In genomic region chr17:56754523-56755208, GRCh38 we compare ENCODE assay signal across 10 cellular contexts.
DNase-seq lines count a peak whose midpoint lies in the region; ATAC-seq and TF ChIP-seq lines count a peak whose summit lies in the region.
"Had no signal": no experiment of that assay in that cellular context is flagged by ENCODE, and none has a peak within 500 bp of the region (broad histone marks: within the 10 kb centered on the region; RNA-seq: fewer than 3 reads in every experiment).

No MANE protein-coding gene starts in this region.

- no peak overlapping the region for H2BK120ac ChIP-seq in mesendoderm (ENCODE audit: low read depth, low read length)

- no peaks in the 10 kb centered on the region for H3K79me1 ChIP-seq in mesendoderm (ENCODE audit: low read length)

- H3K4ac ChIP-seq in mesendoderm (ENCODE audit: low read depth, low read length) = no peak overlapping the region

- no peak overlapping the region for H3K9ac ChIP-seq in mesendoderm (ENCODE audit: low read length)

- no peak overlapping the region for H2BK5ac ChIP-seq in mesendoderm (ENCODE audit: low read length)

- TF ChIP-seq CTCF in BE2C (IDR thresholded peaks at IDR 0.05; ENCODE audit: low read depth, low read length) = no peak
- no peak for TF ChIP-seq CTCF in esophagus squamous epithelium (IDR thresholded peaks at IDR 0.05)

- H3K9me3 Mint-ChIP-seq in activated CD8-positive, alpha-beta T cell treated with anti-CD3 and anti-CD28 coated beads, Interleukin-2, amount 10 ng/mL, durations not matched to agents 7 days and 5 days (ENCODE audit: insufficient read depth) = no peaks in the 10 kb centered on the region
- H3K9me3 Mint-ChIP-seq: memory B cell had no signal

- intact Hi-C loops in esophagus squamous epithelium (cut with DNase I) = no loop called here

- H3K56ac ChIP-seq in mesendoderm (ENCODE audit: low read length) = peak overlapping the region; percentile 52

- no peaks in the 10 kb centered on the region for H3K79me2 ChIP-seq in mesendoderm (ENCODE audit: control insufficient read depth, insufficient read depth, low read length)

- CTCF ChIA-PET in activated CD8-positive, alpha-beta T cell treated with anti-CD3 and anti-CD28 coated beads, Interleukin-2, amount 10 ng/mL, durations not matched to agents 7 days and 5 days (lab: Charles Lee) = interaction anchor here (0.8 to 2.4 kb wide), 4 partner anchors 9 to 39 kb away, joined by 3 to 14 read pairs (median 4); no protein-coding TSS in a partner anchor

- peak overlapping the region; percentile 54 for H3K27ac ChIP-seq in mesendoderm (ENCODE audit: low read depth, low read length)
- H3K27ac ChIP-seq in esophagus squamous epithelium = no peak overlapping the region

- H3K36me3 ChIP-seq in mesendoderm (ENCODE audit: control insufficient read depth, insufficient read depth, low read length) (no peaks in the 10 kb centered on the region), BE2C (no peaks in the 10 kb centered on the region), esophagus squamous epithelium (no peaks in the 10 kb centered on the region)

- POLR2A ChIA-PET in activated CD8-positive, alpha-beta T cell treated with anti-CD3 and anti-CD28 coated beads, Interleukin-2, amount 10 ng/mL, durations not matched to agents 7 days and 5 days (lab: Charles Lee) = interaction anchor here (1.6 kb wide), 2 partner anchors 9 to 26 kb away, joined by 3 to 5 read pairs; no protein-coding TSS in a partner anchor

- no peaks in the 10 kb centered on the region for H3K36me3 Mint-ChIP-seq in activated CD8-positive, alpha-beta T cell treated with anti-CD3 and anti-CD28 coated beads, Interleukin-2, amount 10 ng/mL, durations not matched to agents 7 days and 5 days (ENCODE audit: low read depth)
- H3K36me3 Mint-ChIP-seq: memory B cell had no signal

- no peaks in the 10 kb centered on the region for H3K27me3 ChIP-seq in mesendoderm (ENCODE audit: insufficient read depth, low read length, poor library complexity)
- 0 out of 2 replicates have a peak, but pooled peaks cover 9% of the 10 kb centered on the region for H3K27me3 ChIP-seq in BE2C
- peaks cover 0 to 6% (median 0%) of the 10 kb centered on the region in 4 donors for H3K27me3 ChIP-seq in esophagus squamous epithelium

- H3K4me2 ChIP-seq in mesendoderm (ENCODE audit: low read length) = no peak overlapping the region

- no peaks in the 10 kb centered on the region; the same call in 1 of the 2 replicates for H3K9me3 ChIP-seq in BE2C
- H3K9me3 ChIP-seq in esophagus squamous epithelium = no peaks in the 10 kb centered on the region

- in situ Hi-C loops in KBM-7 (cut with MboI; ENCODE audit: low pct_unique_long_range_greater_than_20kb, low sequenced_read_pairs) = no loop called here

- peak; percentile 72 for DNase-seq in ELF-1 (ENCODE audit: low read depth, low spot score)
- peak; percentile 68 for DNase-seq in KBM-7
- DNase-seq in activated CD8-positive, alpha-beta T cell treated with anti-CD3 and anti-CD28 coated beads, Interleukin-2, amount 10 ng/mL, durations not matched to agents 7 days and 5 days = peak; percentile 33
- DNase-seq in mesendoderm = peak; percentile 77
- DNase-seq in BE2C = no peak
- no peak for DNase-seq in NCI-H1436 treated with DMSO at 0.1 percent for 48 hours (lab: John Stamatoyannopoulos, UW)
- no peak for DNase-seq in esophagus squamous epithelium (lab: John Stamatoyannopoulos, UW)
- DNase-seq: cerebellar nuclear complex had no signal

- H3K18ac ChIP-seq in mesendoderm (ENCODE audit: low read length) = peak overlapping the region; percentile 0

- H3K4me1 ChIP-seq in mesendoderm (ENCODE audit: control insufficient read depth, low read depth, low read length) (no peaks in the 10 kb centered on the region), BE2C (no peaks in the 10 kb centered on the region), esophagus squamous epithelium (peaks cover 0 to 4% (median 0%) of the 10 kb centered on the region in 3 donors)

- ATAC-seq in activated CD8-positive, alpha-beta T cell treated with anti-CD3 and anti-CD28 coated beads, Interleukin-2, amount 10 ng/mL, durations not matched to agents 7 days and 5 days = peak; percentile 42
- ATAC-seq in GM18858 (IDR thresholded peaks at IDR 0.05; ENCODE audit: unreplicated experiment) = no peak

- no peak overlapping the region for H4K5ac ChIP-seq in mesendoderm (ENCODE audit: low read length)

- H2BK15ac ChIP-seq in mesendoderm (replicated peaks; ENCODE audit: low read depth) = no peak overlapping the region

- peaks cover 14% of the 10 kb centered on the region for H3K4me1 Mint-ChIP-seq in activated CD8-positive, alpha-beta T cell treated with anti-CD3 and anti-CD28 coated beads, Interleukin-2, amount 10 ng/mL, durations not matched to agents 7 days and 5 days (ENCODE audit: low read depth)

- no peaks in the 10 kb centered on the region for H3K27me3 Mint-ChIP-seq in activated CD8-positive, alpha-beta T cell treated with anti-CD3 and anti-CD28 coated beads, Interleukin-2, amount 10 ng/mL, durations not matched to agents 7 days and 5 days (ENCODE audit: low read depth)

- no peak overlapping the region for H4K8ac ChIP-seq in mesendoderm (ENCODE audit: low read depth, low read length)

- WGBS in mesendoderm (ENCODE audit: extremely low coverage, insufficient coverage, low lambda C conversion rate) = no CpG with 5 or more reads among the region's 8 CpGs
- WGBS in esophagus squamous epithelium, 2 donors = 47 to 60% methylated on average over 7 to 8 of the region's 8 CpGs

- TF ChIP-seq POLR2A in esophagus squamous epithelium (IDR thresholded peaks at IDR 0.05) = no peak

- H3K27ac Mint-ChIP-seq in activated CD8-positive, alpha-beta T cell treated with anti-CD3 and anti-CD28 coated beads, Interleukin-2, amount 10 ng/mL, durations not matched to agents 7 days and 5 days = peak overlapping the region; percentile 15
- H3K27ac Mint-ChIP-seq: memory B cell had no signal

- H3K4me3 ChIP-seq in mesendoderm (ENCODE audit: low read length) (no peak overlapping the region), BE2C (ENCODE audit: low read depth, low read length) (no peak overlapping the region), esophagus squamous epithelium (no peak overlapping the region)

- H3K4me3 Mint-ChIP-seq in activated CD8-positive, alpha-beta T cell treated with anti-CD3 and anti-CD28 coated beads, Interleukin-2, amount 10 ng/mL, durations not matched to agents 7 days and 5 days = no peak overlapping the region
- H3K4me3 Mint-ChIP-seq: memory B cell had no signal

- no peak overlapping the region for H2AK5ac ChIP-seq in mesendoderm (ENCODE audit: low read length)

- H3K23ac ChIP-seq in mesendoderm (ENCODE audit: low read length) = no peak overlapping the region

Comparison
In these comparisons a context has a peak if more than half of its experiments do, and no peak if none do; other contexts are left out.
1. DNase-seq: peak in ELF-1 (single experiment), KBM-7 (single experiment), activated CD8-positive, alpha-beta T cell treated with anti-CD3 and anti-CD28 coated beads, Interleukin-2, amount 10 ng/mL, durations not matched to agents 7 days and 5 days (single experiment) and mesendoderm (single experiment); none in BE2C (single experiment), NCI-H1436 treated with DMSO at 0.1 percent for 48 hours (single experiment) and esophagus squamous epithelium (single experiment).